18 cellular contexts compared by ENCODE assay signal in genomic region chr12:29700761-29701481, GRCh38.
"Had no signal": no experiment of that assay in that cellular context is flagged by ENCODE, and none has a peak within 500 bp of the region (broad histone marks: within the 10 kb centered on the region; RNA-seq: fewer than 3 reads in every experiment).

No MANE protein-coding gene starts in this region.

- H3K9me3 ChIP-seq: esophagus squamous epithelium, left lung, suprapubic skin, transverse colon, vagina had no signal

- H3K27me3 ChIP-seq: esophagus squamous epithelium, left lung, suprapubic skin, transverse colon, vagina had no signal

- DNase-seq: activated B cell treated with CpG ODN at 0.5 μM for 24 hours; activated CD4-positive, alpha-beta T cell treated with anti-CD3 and anti-CD28 coated beads for 4 hours; activated CD8-positive, alpha-beta T cell treated with anti-CD3 and anti-CD28 coated beads for 36 hours; activated naive CD4-positive, alpha-beta T cell treated with Interleukin-2 at 50 U/mL for 16 hours; activated T-cell treated with anti-CD3 and anti-CD28 coated beads, Interleukin-2, amount 50 U/mL, for 24 hours; effector memory CD4-positive, alpha-beta T cell; esophagus squamous epithelium; foreskin melanocyte; glutamatergic neuron; kidney; left lung; mammary epithelial cell; occipital lobe; stimulated activated CD4-positive, alpha-beta T cell treated with anti-CD3 and anti-CD28 coated beads, Interleukin-1b, Interleukin-23, amount 100 ng/mL, for 48 hours; stimulated activated naive CD8-positive, alpha-beta T cell treated with anti-CD3 and anti-CD28 coated beads, Interleukin-15, Interleukin-2, amounts not matched to agents 100 U/mL and 50 U/mL, for 24 hours; transverse colon had no signal

- H3K36me3 ChIP-seq: esophagus squamous epithelium, left lung, suprapubic skin, transverse colon had no signal

- H3K4me3 ChIP-seq: esophagus squamous epithelium, left lung, suprapubic skin, transverse colon, vagina had no signal

- H3K4me1 ChIP-seq: left lung, suprapubic skin, transverse colon, vagina had no signal

- H3K27ac ChIP-seq: esophagus squamous epithelium, left lung, suprapubic skin, transverse colon, vagina had no signal

- ATAC-seq: activated CD8-positive, alpha-beta T cell treated with anti-CD3 and anti-CD28 coated beads for 36 hours; left lung; stimulated activated naive CD8-positive, alpha-beta T cell treated with anti-CD3 and anti-CD28 coated beads, Interleukin-15, Interleukin-2, amounts not matched to agents 100 U/mL and 50 U/mL, for 24 hours had no signal
